1 cellular context compared by ENCODE assay signal in the genomic region with DNA sequence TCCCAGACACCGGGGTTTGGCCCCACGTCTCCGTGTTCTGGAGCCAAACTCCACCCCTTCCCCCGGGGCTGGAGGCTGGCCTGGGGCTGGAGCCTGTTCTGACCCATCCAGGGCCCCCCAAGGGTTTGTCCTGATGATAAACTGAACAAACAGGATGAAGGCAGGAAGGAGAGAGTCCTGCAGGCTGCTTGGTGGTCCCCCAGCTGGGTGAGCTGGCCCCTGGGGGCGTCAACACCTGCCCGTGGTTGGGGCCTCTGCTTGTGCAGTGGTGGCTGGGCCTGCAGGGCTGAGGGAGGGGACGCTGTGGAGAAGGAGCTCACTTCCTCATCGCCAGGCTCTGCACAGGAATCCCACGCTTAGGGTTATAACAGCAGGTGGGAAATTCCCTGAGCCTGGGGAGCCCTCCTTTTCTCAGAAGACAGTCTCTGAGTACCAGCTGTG.
TF ChIP-seq lines count a peak whose summit lies in the region.

No MANE protein-coding gene starts in this region.

TF ChIP-seq in GM23338, 12 proteins besides CTCF, POLR2A, EP300 and RAD21 (continued from another document):
- TF ChIP-seq, protein P1, sequence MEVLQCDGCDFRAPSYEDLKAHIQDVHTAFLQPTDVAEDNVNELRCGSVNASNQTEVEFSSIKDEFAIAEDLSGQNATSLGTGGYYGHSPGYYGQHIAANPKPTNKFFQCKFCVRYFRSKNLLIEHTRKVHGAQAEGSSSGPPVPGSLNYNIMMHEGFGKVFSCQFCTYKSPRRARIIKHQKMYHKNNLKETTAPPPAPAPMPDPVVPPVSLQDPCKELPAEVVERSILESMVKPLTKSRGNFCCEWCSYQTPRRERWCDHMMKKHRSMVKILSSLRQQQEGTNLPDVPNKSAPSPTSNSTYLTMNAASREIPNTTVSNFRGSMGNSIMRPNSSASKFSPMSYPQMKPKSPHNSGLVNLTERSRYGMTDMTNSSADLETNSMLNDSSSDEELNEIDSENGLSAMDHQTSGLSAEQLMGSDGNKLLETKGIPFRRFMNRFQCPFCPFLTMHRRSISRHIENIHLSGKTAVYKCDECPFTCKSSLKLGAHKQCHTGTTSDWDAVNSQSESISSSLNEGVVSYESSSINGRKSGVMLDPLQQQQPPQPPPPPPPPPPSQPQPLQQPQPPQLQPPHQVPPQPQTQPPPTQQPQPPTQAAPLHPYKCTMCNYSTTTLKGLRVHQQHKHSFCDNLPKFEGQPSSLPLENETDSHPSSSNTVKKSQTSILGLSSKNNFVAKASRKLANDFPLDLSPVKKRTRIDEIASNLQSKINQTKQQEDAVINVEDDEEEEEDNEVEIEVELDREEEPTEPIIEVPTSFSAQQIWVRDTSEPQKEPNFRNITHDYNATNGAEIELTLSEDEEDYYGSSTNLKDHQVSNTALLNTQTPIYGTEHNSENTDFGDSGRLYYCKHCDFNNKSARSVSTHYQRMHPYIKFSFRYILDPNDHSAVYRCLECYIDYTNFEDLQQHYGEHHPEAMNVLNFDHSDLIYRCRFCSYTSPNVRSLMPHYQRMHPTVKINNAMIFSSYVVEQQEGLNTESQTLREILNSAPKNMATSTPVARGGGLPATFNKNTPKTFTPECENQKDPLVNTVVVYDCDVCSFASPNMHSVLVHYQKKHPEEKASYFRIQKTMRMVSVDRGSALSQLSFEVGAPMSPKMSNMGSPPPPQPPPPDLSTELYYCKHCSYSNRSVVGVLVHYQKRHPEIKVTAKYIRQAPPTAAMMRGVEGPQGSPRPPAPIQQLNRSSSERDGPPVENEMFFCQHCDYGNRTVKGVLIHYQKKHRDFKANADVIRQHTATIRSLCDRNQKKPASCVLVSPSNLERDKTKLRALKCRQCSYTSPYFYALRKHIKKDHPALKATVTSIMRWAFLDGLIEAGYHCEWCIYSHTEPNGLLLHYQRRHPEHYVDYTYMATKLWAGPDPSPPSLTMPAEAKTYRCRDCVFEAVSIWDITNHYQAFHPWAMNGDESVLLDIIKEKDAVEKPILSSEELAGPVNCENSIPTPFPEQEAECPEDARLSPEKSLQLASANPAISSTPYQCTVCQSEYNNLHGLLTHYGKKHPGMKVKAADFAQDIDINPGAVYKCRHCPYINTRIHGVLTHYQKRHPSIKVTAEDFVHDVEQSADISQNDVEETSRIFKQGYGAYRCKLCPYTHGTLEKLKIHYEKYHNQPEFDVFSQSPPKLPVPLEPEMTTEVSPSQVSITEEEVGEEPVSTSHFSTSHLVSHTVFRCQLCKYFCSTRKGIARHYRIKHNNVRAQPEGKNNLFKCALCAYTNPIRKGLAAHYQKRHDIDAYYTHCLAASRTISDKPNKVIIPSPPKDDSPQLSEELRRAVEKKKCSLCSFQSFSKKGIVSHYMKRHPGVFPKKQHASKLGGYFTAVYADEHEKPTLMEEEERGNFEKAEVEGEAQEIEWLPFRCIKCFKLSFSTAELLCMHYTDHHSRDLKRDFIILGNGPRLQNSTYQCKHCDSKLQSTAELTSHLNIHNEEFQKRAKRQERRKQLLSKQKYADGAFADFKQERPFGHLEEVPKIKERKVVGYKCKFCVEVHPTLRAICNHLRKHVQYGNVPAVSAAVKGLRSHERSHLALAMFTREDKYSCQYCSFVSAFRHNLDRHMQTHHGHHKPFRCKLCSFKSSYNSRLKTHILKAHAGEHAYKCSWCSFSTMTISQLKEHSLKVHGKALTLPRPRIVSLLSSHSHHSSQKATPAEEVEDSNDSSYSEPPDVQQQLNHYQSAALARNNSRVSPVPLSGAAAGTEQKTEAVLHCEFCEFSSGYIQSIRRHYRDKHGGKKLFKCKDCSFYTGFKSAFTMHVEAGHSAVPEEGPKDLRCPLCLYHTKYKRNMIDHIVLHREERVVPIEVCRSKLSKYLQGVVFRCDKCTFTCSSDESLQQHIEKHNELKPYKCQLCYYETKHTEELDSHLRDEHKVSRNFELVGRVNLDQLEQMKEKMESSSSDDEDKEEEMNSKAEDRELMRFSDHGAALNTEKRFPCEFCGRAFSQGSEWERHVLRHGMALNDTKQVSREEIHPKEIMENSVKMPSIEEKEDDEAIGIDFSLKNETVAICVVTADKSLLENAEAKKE (CRISPR knock-in tag; IDR thresholded peaks at IDR 0.05) = no peak
- TF ChIP-seq POLR2AphosphoS5 (IDR thresholded peaks at IDR 0.05; ENCODE audit: low read depth) (no peak), STAT1 (IDR thresholded peaks at IDR 0.05; ENCODE audit: unreplicated experiment) (no peak), CREB1 (CRISPR knock-in tag; IDR thresholded peaks at IDR 0.05; ENCODE audit: low read depth) (no peak), ZNF114 (CRISPR knock-in tag; IDR thresholded peaks at IDR 0.05) (no peak), EZH2 (IDR thresholded peaks at IDR 0.05; ENCODE audit: low read depth, unreplicated experiment) (no peak)
